Comparison of ENCODE assay signal across 8 cellular contexts in the genomic region with DNA sequence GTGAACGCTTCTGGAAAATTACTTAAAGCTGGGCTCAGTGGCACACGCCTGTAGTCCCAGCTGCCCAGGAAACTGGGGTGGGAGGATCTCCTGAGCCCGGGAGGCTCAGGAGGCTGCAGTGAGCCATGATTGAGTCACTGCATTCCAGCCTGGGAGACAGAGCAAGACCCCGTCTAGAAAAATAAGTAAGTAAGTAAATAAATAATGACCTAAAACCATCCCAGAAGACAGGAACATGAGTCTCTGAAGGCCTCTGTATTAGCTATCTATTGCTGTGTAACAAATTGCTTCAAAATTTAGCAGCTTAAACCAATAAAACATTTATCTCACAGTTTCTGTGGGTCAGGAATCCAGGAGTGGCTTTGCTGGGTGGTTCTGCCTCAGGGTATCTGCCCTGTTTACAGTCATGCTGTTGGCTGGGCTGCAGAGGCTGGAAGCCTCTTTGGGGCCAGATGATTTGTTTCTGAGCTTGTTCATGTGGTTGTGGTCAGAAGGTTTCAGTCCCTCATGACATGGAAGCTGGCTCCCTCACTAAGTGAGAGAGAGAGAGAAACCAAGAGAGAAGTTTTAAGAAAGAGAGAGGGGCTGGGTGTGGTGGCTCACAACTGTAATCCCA. TPM values are rescaled to one million over a fixed set of nuclear protein-coding genes. Genes with fewer than 3 reads are reported as not detected.
DNase-seq lines count a peak whose midpoint lies in the region; ATAC-seq and TF ChIP-seq lines count a peak whose summit lies in the region.

No MANE protein-coding gene starts in this region.

- peaks cover 29% of the 10 kb centered on the region for H3K4me1 Mint-ChIP-seq in osteocyte (ENCODE audit: unreplicated experiment)

- H3K27me3 ChIP-seq in Karpas-422 (ENCODE audit: low read length) (no peaks in the 10 kb centered on the region), upper lobe of right lung (no peaks in the 10 kb centered on the region), vagina (no peaks in the 10 kb centered on the region), BE2C (no peaks in the 10 kb centered on the region)

- intact Hi-C loops in upper lobe of right lung (cut with DNase I): no loop called here
- intact Hi-C loops in vagina (cut with DNase I): no loop called here

- H3K9me3 ChIP-seq in Karpas-422 (ENCODE audit: low read length): no peaks in the 10 kb centered on the region
- no peaks in the 10 kb centered on the region for H3K9me3 ChIP-seq in upper lobe of right lung
- H3K9me3 ChIP-seq in vagina: no peaks in the 10 kb centered on the region
- H3K9me3 ChIP-seq in BE2C: no peaks in the 10 kb centered on the region

- H3K36me3 Mint-ChIP-seq in activated naive CD4-positive, alpha-beta T cell treated with anti-CD3 and anti-CD28 coated beads, Interleukin-2, amount 50 U/mL, for 72 hours: peaks cover 0 to 8% of the 10 kb centered on the region in 2 donors
- peaks cover 5% of the 10 kb centered on the region for H3K36me3 Mint-ChIP-seq in osteocyte (ENCODE audit: unreplicated experiment)

- H3K27me3 Mint-ChIP-seq in osteocyte (ENCODE audit: unreplicated experiment): no peaks in the 10 kb centered on the region

- H3K27ac ChIP-seq in Karpas-422 (ENCODE audit: low read length) (no peak overlapping the region), upper lobe of right lung (no peak overlapping the region), vagina (no peak overlapping the region)

- peak; percentile 87 for ATAC-seq in GM21529 (IDR thresholded peaks at IDR 0.05; ENCODE audit: unreplicated experiment)
- ATAC-seq in activated naive CD4-positive, alpha-beta T cell treated with anti-CD3 and anti-CD28 coated beads, Interleukin-2, amount 50 U/mL, for 72 hours: peak; percentile 83 to 87
- ATAC-seq in upper lobe of right lung: no peak

- H3K4me1 ChIP-seq in Karpas-422 (ENCODE audit: low read length) (no peaks in the 10 kb centered on the region), upper lobe of right lung (peaks cover 7% of the 10 kb centered on the region), vagina (peaks cover 5% of the 10 kb centered on the region), BE2C (no peaks in the 10 kb centered on the region)

- no peaks in the 10 kb centered on the region for H4K20me1 ChIP-seq in Karpas-422 (ENCODE audit: insufficient read depth, low read depth, low read length)

- CTCF ChIA-PET in GM10248 (lab: Yijun Ruan, JAX): interaction anchor here (0.6 to 2.3 kb wide), 7 partner anchors 9 to 69 kb away, joined by 3 to 8 read pairs (median 4); partner anchors contain the start of gene NCOA3

- DNase-seq in GM10248 (ENCODE audit: extremely low spot score): peak; percentile 78
- peak; percentile 29 for DNase-seq in Karpas-422
- peak; percentile 63 to 64 for DNase-seq in activated naive CD4-positive, alpha-beta T cell treated with anti-CD3 and anti-CD28 coated beads, Interleukin-2, amount 50 U/mL, for 72 hours (ENCODE audit: low spot score in 2 of 2)
- DNase-seq in osteocyte (ENCODE audit: extremely low spot score, unreplicated experiment): no peak
- no peak for DNase-seq in upper lobe of right lung
- no peak for DNase-seq in vagina (ENCODE audit: extremely low spot score in 2 of 2)
- no peak for DNase-seq in BE2C

- no peak overlapping the region for H3K4me3 Mint-ChIP-seq in osteocyte (ENCODE audit: unreplicated experiment)

- H3K9me3 Mint-ChIP-seq in activated naive CD4-positive, alpha-beta T cell treated with anti-CD3 and anti-CD28 coated beads, Interleukin-2, amount 50 U/mL, for 72 hours: no peaks in the 10 kb centered on the region
- no peaks in the 10 kb centered on the region for H3K9me3 Mint-ChIP-seq in osteocyte (ENCODE audit: unreplicated experiment)

- H3K36me3 ChIP-seq in Karpas-422 (ENCODE audit: insufficient read depth, low read length): no peaks in the 10 kb centered on the region
- no peaks in the 10 kb centered on the region for H3K36me3 ChIP-seq in upper lobe of right lung
- no peaks in the 10 kb centered on the region for H3K36me3 ChIP-seq in vagina
- H3K36me3 ChIP-seq in BE2C: no peaks in the 10 kb centered on the region

- H3K27ac Mint-ChIP-seq in activated naive CD4-positive, alpha-beta T cell treated with anti-CD3 and anti-CD28 coated beads, Interleukin-2, amount 50 U/mL, for 72 hours: peak overlapping the region; percentile 17 to 84
- peak overlapping the region; percentile 72 for H3K27ac Mint-ChIP-seq in osteocyte (ENCODE audit: unreplicated experiment)

- H3K9me2 ChIP-seq in Karpas-422 (replicated peaks; ENCODE audit: insufficient read depth, low read length): no peaks in the 10 kb centered on the region

- no peak overlapping the region for H3K4me3 ChIP-seq in Karpas-422 (ENCODE audit: low read length)
- no peak overlapping the region for H3K4me3 ChIP-seq in upper lobe of right lung
- no peak overlapping the region for H3K4me3 ChIP-seq in vagina
- H3K4me3 ChIP-seq in BE2C (ENCODE audit: low read depth, low read length): no peak overlapping the region

- no peak for TF ChIP-seq POLR2A in vagina (IDR thresholded peaks at IDR 0.05)

- H3K4me2 ChIP-seq in Karpas-422 (ENCODE audit: low read depth, low read length, poor library complexity, severe bottlenecking): no peak overlapping the region

- no peak overlapping the region for H2AFZ ChIP-seq in Karpas-422 (ENCODE audit: low read length)

- POLR2A ChIA-PET in GM10248 (lab: Yijun Ruan, JAX): interaction anchor here (0.5 to 2.4 kb wide), 2 partner anchors 15 to 50 kb away, joined by 3 to 13 read pairs; no protein-coding TSS in a partner anchor

- H3K79me2 ChIP-seq in Karpas-422 (ENCODE audit: low read length): no peaks in the 10 kb centered on the region

- no peak overlapping the region for H3K9ac ChIP-seq in Karpas-422 (ENCODE audit: low read length)

- TF ChIP-seq CTCF in GM10248 (IDR thresholded peaks at IDR 0.05; ENCODE audit: control extremely low read depth, extremely low read depth, low read depth, missing control alignments) (no peak), osteocyte (IDR thresholded peaks at IDR 0.05) (no peak), upper lobe of right lung (IDR thresholded peaks at IDR 0.05) (no peak), vagina (IDR thresholded peaks at IDR 0.05) (no peak), BE2C (IDR thresholded peaks at IDR 0.05; ENCODE audit: low read depth, low read length) (no peak)

RNA-seq across cellular contexts. Expression of gene NCOA3, which starts 48.4 kb away (rescaled TPM):
- total RNA-seq in Karpas-422 (2014; rRNA removed; shearing (Covaris generic); ENCODE audit: low replicate concordance): 67.2 and 90.0 TPM in 2 replicates
- total RNA-seq in activated naive CD4-positive, alpha-beta T cell treated with anti-CD3 and anti-CD28 coated beads, Interleukin-2, amount 50 U/mL, for 72 hours: 10 to 100 TPM; 81.6 to 92.6 TPM
- total RNA-seq in osteocyte: 75.9 and 77.5 TPM in 2 replicates
- total RNA-seq in upper lobe of right lung: 48.8 TPM
- total RNA-seq in vagina: 47.1 TPM
- 8.5 TPM for polyA plus RNA-seq in BE2C (2012; ENCODE audit: insufficient read depth, insufficient read length, low read depth)

Comparison
In these comparisons a context has a peak if more than half of its experiments do, and no peak if none do; other contexts are left out.
1. DNase-seq: peak in GM10248 (single experiment), Karpas-422 (single experiment) and activated naive CD4-positive, alpha-beta T cell treated with anti-CD3 and anti-CD28 coated beads, Interleukin-2, amount 50 U/mL, for 72 hours (2 of 2); none in osteocyte (single experiment), upper lobe of right lung (single experiment), vagina (0 of 2) and BE2C (single experiment).